In the genomic region with DNA sequence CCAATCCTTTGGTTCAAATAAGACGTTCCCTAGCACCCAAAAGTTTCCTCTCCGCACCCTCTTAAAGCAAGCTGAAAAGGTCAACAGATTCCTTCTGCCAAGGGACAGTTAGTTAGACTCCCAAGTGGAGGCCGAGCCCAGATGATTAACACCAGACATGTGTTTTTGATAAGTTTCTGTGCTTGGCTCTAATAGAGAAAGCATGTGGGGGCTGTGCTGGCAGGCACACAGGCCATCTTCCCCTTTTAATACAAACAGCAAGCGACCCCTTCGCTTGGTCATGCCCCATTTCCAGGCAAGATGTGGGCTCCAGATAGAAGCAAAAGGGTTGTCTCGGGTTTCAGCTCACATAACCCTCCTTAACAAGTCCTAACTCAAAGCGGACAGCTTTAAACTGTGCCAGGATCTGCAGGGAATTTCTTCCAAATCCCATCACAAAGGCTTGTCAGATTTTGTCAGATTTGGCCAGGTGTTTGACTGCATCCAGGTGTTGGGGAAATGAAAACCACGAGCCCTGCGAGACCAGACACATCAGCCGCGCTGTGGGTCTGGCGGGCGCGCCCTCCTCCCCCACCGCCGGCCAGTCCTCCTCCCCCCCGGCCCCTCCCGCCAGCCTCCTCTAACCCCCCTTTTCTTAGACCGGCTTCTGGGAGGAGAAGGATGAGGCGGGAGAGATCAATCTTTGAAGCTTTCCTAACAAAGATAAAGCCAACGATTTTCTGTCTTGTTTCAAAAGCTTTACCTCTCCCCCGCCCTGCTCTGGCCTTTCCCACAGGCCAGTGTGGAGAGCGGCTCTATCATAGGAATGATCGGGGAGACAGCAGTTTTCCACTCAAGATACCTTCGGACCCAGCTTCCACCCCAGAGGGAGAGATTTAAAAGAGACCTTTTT, we compare ENCODE assay signal across 1 cellular context.
TF ChIP-seq lines count a peak whose summit lies in the region.

No MANE protein-coding gene starts in this region.

TF ChIP-seq in SK-N-SH treated with all-trans-retinoic acid at 6 μM for 48 hours, 23 proteins besides CTCF, POLR2A, EP300 and RAD21 (continued from another document):
- TF ChIP-seq, protein P1, sequence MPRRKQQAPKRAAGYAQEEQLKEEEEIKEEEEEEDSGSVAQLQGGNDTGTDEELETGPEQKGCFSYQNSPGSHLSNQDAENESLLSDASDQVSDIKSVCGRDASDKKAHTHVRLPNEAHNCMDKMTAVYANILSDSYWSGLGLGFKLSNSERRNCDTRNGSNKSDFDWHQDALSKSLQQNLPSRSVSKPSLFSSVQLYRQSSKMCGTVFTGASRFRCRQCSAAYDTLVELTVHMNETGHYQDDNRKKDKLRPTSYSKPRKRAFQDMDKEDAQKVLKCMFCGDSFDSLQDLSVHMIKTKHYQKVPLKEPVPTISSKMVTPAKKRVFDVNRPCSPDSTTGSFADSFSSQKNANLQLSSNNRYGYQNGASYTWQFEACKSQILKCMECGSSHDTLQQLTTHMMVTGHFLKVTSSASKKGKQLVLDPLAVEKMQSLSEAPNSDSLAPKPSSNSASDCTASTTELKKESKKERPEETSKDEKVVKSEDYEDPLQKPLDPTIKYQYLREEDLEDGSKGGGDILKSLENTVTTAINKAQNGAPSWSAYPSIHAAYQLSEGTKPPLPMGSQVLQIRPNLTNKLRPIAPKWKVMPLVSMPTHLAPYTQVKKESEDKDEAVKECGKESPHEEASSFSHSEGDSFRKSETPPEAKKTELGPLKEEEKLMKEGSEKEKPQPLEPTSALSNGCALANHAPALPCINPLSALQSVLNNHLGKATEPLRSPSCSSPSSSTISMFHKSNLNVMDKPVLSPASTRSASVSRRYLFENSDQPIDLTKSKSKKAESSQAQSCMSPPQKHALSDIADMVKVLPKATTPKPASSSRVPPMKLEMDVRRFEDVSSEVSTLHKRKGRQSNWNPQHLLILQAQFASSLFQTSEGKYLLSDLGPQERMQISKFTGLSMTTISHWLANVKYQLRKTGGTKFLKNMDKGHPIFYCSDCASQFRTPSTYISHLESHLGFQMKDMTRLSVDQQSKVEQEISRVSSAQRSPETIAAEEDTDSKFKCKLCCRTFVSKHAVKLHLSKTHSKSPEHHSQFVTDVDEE (CRISPR knock-in tag; IDR thresholded peaks at IDR 0.05) = peak; percentile 91
- peak; percentile 96 for TF ChIP-seq RARB (CRISPR knock-in tag; IDR thresholded peaks at IDR 0.05)
- TF ChIP-seq GLIS3 (CRISPR knock-in tag; IDR thresholded peaks at IDR 0.05) = peak; percentile 97
- no peak for TF ChIP-seq PPARA (CRISPR knock-in tag; IDR thresholded peaks at IDR 0.05; ENCODE audit: borderline replicate concordance)
- TF ChIP-seq TCF4 (CRISPR knock-in tag; IDR thresholded peaks at IDR 0.05; ENCODE audit: borderline replicate concordance) = peak; percentile 96
- 0 out of 2 replicates have a peak, but pooled peaks have one; percentile 2 for TF ChIP-seq ZFP30 (CRISPR knock-in tag; IDR thresholded peaks at IDR 0.05)
- TF ChIP-seq, protein P2, sequence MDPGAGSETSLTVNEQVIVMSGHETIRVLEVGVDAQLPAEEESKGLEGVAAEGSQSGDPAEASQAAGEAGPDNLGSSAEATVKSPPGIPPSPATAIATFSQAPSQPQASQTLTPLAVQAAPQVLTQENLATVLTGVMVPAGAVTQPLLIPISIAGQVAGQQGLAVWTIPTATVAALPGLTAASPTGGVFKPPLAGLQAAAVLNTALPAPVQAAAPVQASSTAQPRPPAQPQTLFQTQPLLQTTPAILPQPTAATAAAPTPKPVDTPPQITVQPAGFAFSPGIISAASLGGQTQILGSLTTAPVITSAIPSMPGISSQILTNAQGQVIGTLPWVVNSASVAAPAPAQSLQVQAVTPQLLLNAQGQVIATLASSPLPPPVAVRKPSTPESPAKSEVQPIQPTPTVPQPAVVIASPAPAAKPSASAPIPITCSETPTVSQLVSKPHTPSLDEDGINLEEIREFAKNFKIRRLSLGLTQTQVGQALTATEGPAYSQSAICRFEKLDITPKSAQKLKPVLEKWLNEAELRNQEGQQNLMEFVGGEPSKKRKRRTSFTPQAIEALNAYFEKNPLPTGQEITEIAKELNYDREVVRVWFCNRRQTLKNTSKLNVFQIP (CRISPR knock-in tag; IDR thresholded peaks at IDR 0.05; ENCODE audit: borderline replicate concordance, low read depth) = no peak; the same call in 1 of the 2 replicates
- peak; percentile 68; the same call in 1 of the 2 replicates for TF ChIP-seq ZFP3 (CRISPR knock-in tag; IDR thresholded peaks at IDR 0.05)
- TF ChIP-seq ZNF8 (CRISPR knock-in tag; IDR thresholded peaks at IDR 0.05) = peak; percentile 60; the same call in 1 of the 2 replicates
- TF ChIP-seq CSDC2 (CRISPR knock-in tag; IDR thresholded peaks at IDR 0.05) = peak; percentile 87
- TF ChIP-seq, protein P3, sequence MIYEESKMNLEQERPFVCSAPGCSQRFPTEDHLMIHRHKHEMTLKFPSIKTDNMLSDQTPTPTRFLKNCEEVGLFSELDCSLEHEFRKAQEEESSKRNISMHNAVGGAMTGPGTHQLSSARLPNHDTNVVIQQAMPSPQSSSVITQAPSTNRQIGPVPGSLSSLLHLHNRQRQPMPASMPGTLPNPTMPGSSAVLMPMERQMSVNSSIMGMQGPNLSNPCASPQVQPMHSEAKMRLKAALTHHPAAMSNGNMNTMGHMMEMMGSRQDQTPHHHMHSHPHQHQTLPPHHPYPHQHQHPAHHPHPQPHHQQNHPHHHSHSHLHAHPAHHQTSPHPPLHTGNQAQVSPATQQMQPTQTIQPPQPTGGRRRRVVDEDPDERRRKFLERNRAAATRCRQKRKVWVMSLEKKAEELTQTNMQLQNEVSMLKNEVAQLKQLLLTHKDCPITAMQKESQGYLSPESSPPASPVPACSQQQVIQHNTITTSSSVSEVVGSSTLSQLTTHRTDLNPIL (CRISPR knock-in tag; IDR thresholded peaks at IDR 0.05; ENCODE audit: low read depth) = peak; percentile 98
- peak; percentile 89 for TF ChIP-seq SNAI2 (CRISPR knock-in tag; IDR thresholded peaks at IDR 0.05)
- no peak for TF ChIP-seq BACH2 (CRISPR knock-in tag; IDR thresholded peaks at IDR 0.05; ENCODE audit: borderline replicate concordance)
- TF ChIP-seq ESRRG (CRISPR knock-in tag; IDR thresholded peaks at IDR 0.05) = peak; percentile 89
- no peak for TF ChIP-seq ISL1 (CRISPR knock-in tag; IDR thresholded peaks at IDR 0.05)
- 0 out of 2 replicates have a peak, but pooled peaks have one; percentile 40 for TF ChIP-seq ZNF70 (CRISPR knock-in tag; IDR thresholded peaks at IDR 0.05)
- no peak for TF ChIP-seq OSR1 (CRISPR knock-in tag; IDR thresholded peaks at IDR 0.05)
